Comparison of ENCODE assay signal across 2 cellular contexts in the genomic region with DNA sequence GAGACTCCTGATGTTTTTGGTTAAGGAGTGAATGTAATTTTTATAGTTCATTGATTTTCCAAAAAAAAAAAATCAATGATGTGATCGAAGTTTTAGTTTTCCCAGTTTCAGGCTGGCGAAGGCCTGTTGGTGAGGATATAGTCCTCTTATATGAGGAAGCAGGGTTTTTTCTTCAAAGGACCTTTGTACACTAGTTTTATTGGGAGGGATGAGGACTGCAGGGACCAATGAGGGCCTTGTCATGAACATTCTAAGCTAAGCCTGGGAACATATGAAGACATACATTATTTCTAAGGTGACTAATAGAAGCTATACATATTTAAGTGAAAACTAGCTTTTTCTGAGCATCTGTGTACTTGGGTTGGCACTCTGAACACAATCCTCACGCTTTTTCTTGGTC.
TF ChIP-seq lines count a peak whose summit lies in the region.

No MANE protein-coding gene starts in this region.

TF ChIP-seq in liver, 16 proteins besides CTCF, POLR2A, EP300 and RAD21:
- TF ChIP-seq FOXA1 (IDR thresholded peaks at IDR 0.05) (no peak), MAX (IDR thresholded peaks at IDR 0.05) (no peak)

TF ChIP-seq in HepG2, 621 proteins besides CTCF, POLR2A, EP300 and RAD21:
- TF ChIP-seq ZBTB37 (CRISPR knock-in tag; IDR thresholded peaks at IDR 0.05), result no peak
- TF ChIP-seq, protein P1, sequence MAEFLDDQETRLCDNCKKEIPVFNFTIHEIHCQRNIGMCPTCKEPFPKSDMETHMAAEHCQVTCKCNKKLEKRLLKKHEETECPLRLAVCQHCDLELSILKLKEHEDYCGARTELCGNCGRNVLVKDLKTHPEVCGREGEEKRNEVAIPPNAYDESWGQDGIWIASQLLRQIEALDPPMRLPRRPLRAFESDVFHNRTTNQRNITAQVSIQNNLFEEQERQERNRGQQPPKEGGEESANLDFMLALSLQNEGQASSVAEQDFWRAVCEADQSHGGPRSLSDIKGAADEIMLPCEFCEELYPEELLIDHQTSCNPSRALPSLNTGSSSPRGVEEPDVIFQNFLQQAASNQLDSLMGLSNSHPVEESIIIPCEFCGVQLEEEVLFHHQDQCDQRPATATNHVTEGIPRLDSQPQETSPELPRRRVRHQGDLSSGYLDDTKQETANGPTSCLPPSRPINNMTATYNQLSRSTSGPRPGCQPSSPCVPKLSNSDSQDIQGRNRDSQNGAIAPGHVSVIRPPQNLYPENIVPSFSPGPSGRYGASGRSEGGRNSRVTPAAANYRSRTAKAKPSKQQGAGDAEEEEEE (CRISPR knock-in tag; IDR thresholded peaks at IDR 0.05; ENCODE audit: borderline replicate concordance), result no peak
- TF ChIP-seq, protein P2, sequence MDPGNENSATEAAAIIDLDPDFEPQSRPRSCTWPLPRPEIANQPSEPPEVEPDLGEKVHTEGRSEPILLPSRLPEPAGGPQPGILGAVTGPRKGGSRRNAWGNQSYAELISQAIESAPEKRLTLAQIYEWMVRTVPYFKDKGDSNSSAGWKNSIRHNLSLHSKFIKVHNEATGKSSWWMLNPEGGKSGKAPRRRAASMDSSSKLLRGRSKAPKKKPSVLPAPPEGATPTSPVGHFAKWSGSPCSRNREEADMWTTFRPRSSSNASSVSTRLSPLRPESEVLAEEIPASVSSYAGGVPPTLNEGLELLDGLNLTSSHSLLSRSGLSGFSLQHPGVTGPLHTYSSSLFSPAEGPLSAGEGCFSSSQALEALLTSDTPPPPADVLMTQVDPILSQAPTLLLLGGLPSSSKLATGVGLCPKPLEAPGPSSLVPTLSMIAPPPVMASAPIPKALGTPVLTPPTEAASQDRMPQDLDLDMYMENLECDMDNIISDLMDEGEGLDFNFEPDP (CRISPR knock-in tag; conservative IDR thresholded peaks at IDR 0.05), result no peak
- TF ChIP-seq, protein P3, sequence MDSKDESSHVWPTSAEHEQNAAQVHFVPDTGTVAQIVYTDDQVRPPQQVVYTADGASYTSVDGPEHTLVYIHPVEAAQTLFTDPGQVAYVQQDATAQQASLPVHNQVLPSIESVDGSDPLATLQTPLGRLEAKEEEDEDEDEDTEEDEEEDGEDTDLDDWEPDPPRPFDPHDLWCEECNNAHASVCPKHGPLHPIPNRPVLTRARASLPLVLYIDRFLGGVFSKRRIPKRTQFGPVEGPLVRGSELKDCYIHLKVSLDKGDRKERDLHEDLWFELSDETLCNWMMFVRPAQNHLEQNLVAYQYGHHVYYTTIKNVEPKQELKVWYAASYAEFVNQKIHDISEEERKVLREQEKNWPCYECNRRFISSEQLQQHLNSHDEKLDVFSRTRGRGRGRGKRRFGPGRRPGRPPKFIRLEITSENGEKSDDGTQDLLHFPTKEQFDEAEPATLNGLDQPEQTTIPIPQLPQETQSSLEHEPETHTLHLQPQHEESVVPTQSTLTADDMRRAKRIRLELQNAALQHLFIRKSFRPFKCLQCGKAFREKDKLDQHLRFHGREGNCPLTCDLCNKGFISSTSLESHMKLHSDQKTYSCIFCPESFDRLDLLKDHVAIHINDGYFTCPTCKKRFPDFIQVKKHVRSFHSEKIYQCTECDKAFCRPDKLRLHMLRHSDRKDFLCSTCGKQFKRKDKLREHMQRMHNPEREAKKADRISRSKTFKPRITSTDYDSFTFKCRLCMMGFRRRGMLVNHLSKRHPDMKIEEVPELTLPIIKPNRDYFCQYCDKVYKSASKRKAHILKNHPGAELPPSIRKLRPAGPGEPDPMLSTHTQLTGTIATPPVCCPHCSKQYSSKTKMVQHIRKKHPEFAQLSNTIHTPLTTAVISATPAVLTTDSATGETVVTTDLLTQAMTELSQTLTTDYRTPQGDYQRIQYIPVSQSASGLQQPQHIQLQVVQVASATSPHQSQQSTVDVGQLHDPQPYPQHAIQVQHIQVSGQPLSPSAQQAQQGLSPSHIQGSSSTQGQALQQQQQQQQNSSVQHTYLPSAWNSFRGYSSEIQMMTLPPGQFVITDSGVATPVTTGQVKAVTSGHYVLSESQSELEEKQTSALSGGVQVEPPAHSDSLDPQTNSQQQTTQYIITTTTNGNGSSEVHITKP (CRISPR knock-in tag; IDR thresholded peaks at IDR 0.05; ENCODE audit: low read depth), result no peak
- TF ChIP-seq HNRNPL (IDR thresholded peaks at IDR 0.05; ENCODE audit: low read depth, low read length), result no peak
- no peak for TF ChIP-seq HNF4A (CRISPR knock-in tag; IDR thresholded peaks at IDR 0.05)
- no peak for TF ChIP-seq TAF15 (IDR thresholded peaks at IDR 0.05; ENCODE audit: low read depth, low read length, poor library complexity, severe bottlenecking)
- TF ChIP-seq NONO (IDR thresholded peaks at IDR 0.05), result no peak
- TF ChIP-seq NONO (CRISPR knock-in tag; conservative IDR thresholded peaks at IDR 0.05), result no peak
- no peak for TF ChIP-seq PHB2 (IDR thresholded peaks at IDR 0.05; ENCODE audit: partially characterized antibody)
- TF ChIP-seq ATF1 (CRISPR knock-in tag; IDR thresholded peaks at IDR 0.05), result no peak
- TF ChIP-seq RELA (CRISPR knock-in tag; IDR thresholded peaks at IDR 0.05), result no peak
- no peak for TF ChIP-seq ZNF354B (CRISPR knock-in tag; IDR thresholded peaks at IDR 0.05)
TF ChIP-seq in HepG2: peak in this region for 0.
